ENCODE assay signal across 12 cellular contexts in the genomic region with DNA sequence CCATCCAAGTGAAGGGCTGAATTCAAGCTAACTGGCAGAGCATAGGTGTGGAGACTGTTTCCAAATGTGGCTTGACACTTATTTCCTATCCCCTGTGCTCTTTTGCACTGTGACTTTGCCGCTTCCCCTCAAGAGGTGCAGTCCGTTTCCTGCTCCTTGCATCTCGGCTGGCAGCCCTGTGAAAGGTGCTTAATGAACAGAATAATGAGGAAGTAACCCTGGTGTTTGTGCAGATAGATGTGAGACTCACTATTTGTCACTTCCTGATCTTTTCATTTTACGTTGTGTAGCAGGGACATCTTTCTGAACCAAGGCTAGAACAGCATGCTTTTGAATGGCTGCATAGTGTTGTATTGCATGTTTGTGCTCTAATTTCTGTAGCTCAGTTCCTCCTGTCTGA.
A peak's percentile ranks its signal among the peaks of the same experiment; 100 is the strongest.
DNase-seq lines count a peak whose midpoint lies in the region; ATAC-seq and TF ChIP-seq lines count a peak whose summit lies in the region.
"Had no signal": no experiment of that assay in that cellular context is flagged by ENCODE, and none has a peak within 500 bp of the region (broad histone marks: within the 10 kb centered on the region; RNA-seq: fewer than 3 reads in every experiment).

No MANE protein-coding gene starts in this region.

- POLR2A ChIA-PET in activated CD8-positive, alpha-beta T cell treated with anti-CD3 and anti-CD28 coated beads for 36 hours (lab: Charles Lee): no interaction called here

- peak overlapping the region; percentile 26 for H3K27ac Mint-ChIP-seq in activated naive CD8-positive, alpha-beta T cell treated with anti-CD3 and anti-CD28 coated beads for 36 hours
- H3K27ac Mint-ChIP-seq in activated naive CD8-positive, alpha-beta T cell treated with anti-CD3 and anti-CD28 coated beads, Interleukin-2, amount 50 U/mL, for 24 hours: no peak overlapping the region
- peak overlapping the region; percentile 35 for H3K27ac Mint-ChIP-seq in activated CD8-positive, alpha-beta T cell treated with anti-CD3 and anti-CD28 coated beads for 36 hours
- no peak overlapping the region for H3K27ac Mint-ChIP-seq in Calu3 (ENCODE audit: unreplicated experiment)

- H3K27me3 Mint-ChIP-seq in activated naive CD8-positive, alpha-beta T cell treated with anti-CD3 and anti-CD28 coated beads for 36 hours: no peaks in the 10 kb centered on the region
- H3K27me3 Mint-ChIP-seq in activated naive CD8-positive, alpha-beta T cell treated with anti-CD3 and anti-CD28 coated beads, Interleukin-2, amount 50 U/mL, for 24 hours: no peaks in the 10 kb centered on the region
- H3K27me3 Mint-ChIP-seq in activated CD8-positive, alpha-beta T cell treated with anti-CD3 and anti-CD28 coated beads for 36 hours: no peaks in the 10 kb centered on the region
- no peaks in the 10 kb centered on the region for H3K27me3 Mint-ChIP-seq in Calu3 (ENCODE audit: unreplicated experiment)

- no peak for TF ChIP-seq CTCF in HL-60 (IDR thresholded peaks at IDR 0.05; ENCODE audit: insufficient read depth, low read length)
- TF ChIP-seq CTCF in activated CD8-positive, alpha-beta T cell treated with anti-CD3 and anti-CD28 coated beads for 36 hours (IDR thresholded peaks at IDR 0.05): no peak
- TF ChIP-seq CTCF in Calu3 (IDR thresholded peaks at IDR 0.05; ENCODE audit: unreplicated experiment): no peak
- TF ChIP-seq CTCF in MM.1S (IDR thresholded peaks at IDR 0.05; ENCODE audit: low read length): no peak

- no peak for ATAC-seq in activated naive CD8-positive, alpha-beta T cell treated with anti-CD3 and anti-CD28 coated beads, Interleukin-2, amount 50 U/mL, for 24 hours
- peak; percentile 42 for ATAC-seq in activated CD8-positive, alpha-beta T cell treated with anti-CD3 and anti-CD28 coated beads for 36 hours

- H4K20me1 ChIP-seq in MM.1S (ENCODE audit: insufficient read depth, low read length): no peaks in the 10 kb centered on the region

- H3K4me2 ChIP-seq in MM.1S (ENCODE audit: low read depth, low read length): no peak overlapping the region

- peaks cover 40% of the 10 kb centered on the region for H3K36me3 Mint-ChIP-seq in activated naive CD8-positive, alpha-beta T cell treated with anti-CD3 and anti-CD28 coated beads for 36 hours
- peaks cover 59% of the 10 kb centered on the region for H3K36me3 Mint-ChIP-seq in activated naive CD8-positive, alpha-beta T cell treated with anti-CD3 and anti-CD28 coated beads, Interleukin-2, amount 50 U/mL, for 24 hours (ENCODE audit: low read depth)
- peaks cover 55% of the 10 kb centered on the region for H3K36me3 Mint-ChIP-seq in activated CD8-positive, alpha-beta T cell treated with anti-CD3 and anti-CD28 coated beads for 36 hours (ENCODE audit: low read depth)
- H3K36me3 Mint-ChIP-seq in Calu3 (ENCODE audit: insufficient read depth, unreplicated experiment): peaks cover 44% of the 10 kb centered on the region

- no peaks in the 10 kb centered on the region for H3K9me3 ChIP-seq in MM.1S (replicated peaks; ENCODE audit: insufficient read depth, low read length)
- H3K9me3 ChIP-seq: BE2C, transverse colon had no signal

- peaks cover 13% of the 10 kb centered on the region for H3K36me3 ChIP-seq in MM.1S (replicated peaks; ENCODE audit: insufficient read depth, low read length)

- H2AFZ ChIP-seq in MM.1S (ENCODE audit: low read length): no peak overlapping the region

- DNase-seq in activated naive CD8-positive, alpha-beta T cell treated with anti-CD3 and anti-CD28 coated beads for 36 hours: no peak
- no peak for DNase-seq in activated naive CD8-positive, alpha-beta T cell treated with anti-CD3 and anti-CD28 coated beads, Interleukin-2, amount 50 U/mL, for 24 hours
- DNase-seq in HL-60 (ENCODE audit: low read depth in 1 of 2, low spot score in 1 of 2): peak; percentile 47 to 89
- DNase-seq in activated CD8-positive, alpha-beta T cell treated with anti-CD3 and anti-CD28 coated beads for 36 hours: no peak
- no peak for DNase-seq in Calu3
- no peak for DNase-seq in MM.1S
- no peak for DNase-seq in NCI-H2227 treated with DMSO at 0.1 percent for 48 hours (lab: John Stamatoyannopoulos, UW)
- no peak for DNase-seq in putamen (ENCODE audit: low spot score)
- DNase-seq: aorta, BE2C, midbrain, transverse colon had no signal

- H3K27ac ChIP-seq in HL-60 (replicated peaks) (0 out of 2 replicates have a peak overlapping the region, but pooled peaks have one; percentile 0), MM.1S (ENCODE audit: low read length) (no peak overlapping the region)
- H3K27ac ChIP-seq: transverse colon had no signal

- no peaks in the 10 kb centered on the region for H3F3A ChIP-seq in MM.1S (ENCODE audit: insufficient read depth, low read length)

- H3K9ac ChIP-seq in MM.1S (ENCODE audit: low read length): no peak overlapping the region

- no peaks in the 10 kb centered on the region for H3K4me1 ChIP-seq in MM.1S (ENCODE audit: low read length)
- H3K4me1 ChIP-seq: BE2C, transverse colon had no signal

- no peak overlapping the region for H3K4me3 ChIP-seq in HL-60 (replicated peaks; ENCODE audit: insufficient read depth, low read length)
- H3K4me3 ChIP-seq in MM.1S (ENCODE audit: low read length): no peak overlapping the region
- H3K4me3 ChIP-seq: transverse colon had no signal

- H3K4me1 Mint-ChIP-seq in activated naive CD8-positive, alpha-beta T cell treated with anti-CD3 and anti-CD28 coated beads for 36 hours: peaks cover 7% of the 10 kb centered on the region
- peaks cover 9% of the 10 kb centered on the region for H3K4me1 Mint-ChIP-seq in activated naive CD8-positive, alpha-beta T cell treated with anti-CD3 and anti-CD28 coated beads, Interleukin-2, amount 50 U/mL, for 24 hours
- H3K4me1 Mint-ChIP-seq in activated CD8-positive, alpha-beta T cell treated with anti-CD3 and anti-CD28 coated beads for 36 hours (ENCODE audit: low read depth): peaks cover 9% of the 10 kb centered on the region
- no peaks in the 10 kb centered on the region for H3K4me1 Mint-ChIP-seq in Calu3 (ENCODE audit: low read depth, unreplicated experiment)

- H3K27me3 ChIP-seq in HL-60 (ENCODE audit: insufficient read depth, poor library complexity, severe bottlenecking) (no peaks in the 10 kb centered on the region), MM.1S (replicated peaks; ENCODE audit: insufficient read depth, low read length) (no peaks in the 10 kb centered on the region)
- H3K27me3 ChIP-seq: BE2C, transverse colon had no signal

- no peaks in the 10 kb centered on the region for H3K9me2 ChIP-seq in MM.1S (replicated peaks; ENCODE audit: insufficient read depth, low read length)

- CTCF ChIA-PET in activated CD8-positive, alpha-beta T cell treated with anti-CD3 and anti-CD28 coated beads for 36 hours (lab: Charles Lee): interaction anchor here (1.2 kb wide), 2 partner anchors 12 to 24 kb away, joined by 3 read pairs; no protein-coding TSS in a partner anchor
- CTCF ChIA-PET in Calu3 (lab: Charles Lee): no interaction called here

- H3K9me3 Mint-ChIP-seq in activated naive CD8-positive, alpha-beta T cell treated with anti-CD3 and anti-CD28 coated beads for 36 hours: no peaks in the 10 kb centered on the region
- no peaks in the 10 kb centered on the region for H3K9me3 Mint-ChIP-seq in activated naive CD8-positive, alpha-beta T cell treated with anti-CD3 and anti-CD28 coated beads, Interleukin-2, amount 50 U/mL, for 24 hours
- H3K9me3 Mint-ChIP-seq in activated CD8-positive, alpha-beta T cell treated with anti-CD3 and anti-CD28 coated beads for 36 hours: no peaks in the 10 kb centered on the region
- H3K9me3 Mint-ChIP-seq in Calu3 (ENCODE audit: low read depth, unreplicated experiment): no peaks in the 10 kb centered on the region

- BruUV-seq in Calu3 (replicated peaks; lab: Mats Ljungman, UMichigan): no TSS peak

- no peaks in the 10 kb centered on the region for H3K79me2 ChIP-seq in MM.1S (ENCODE audit: low read length)

- no peak overlapping the region for H3K4me3 Mint-ChIP-seq in activated naive CD8-positive, alpha-beta T cell treated with anti-CD3 and anti-CD28 coated beads for 36 hours
- H3K4me3 Mint-ChIP-seq in activated naive CD8-positive, alpha-beta T cell treated with anti-CD3 and anti-CD28 coated beads, Interleukin-2, amount 50 U/mL, for 24 hours: no peak overlapping the region
- H3K4me3 Mint-ChIP-seq in activated CD8-positive, alpha-beta T cell treated with anti-CD3 and anti-CD28 coated beads for 36 hours: no peak overlapping the region
- no peak overlapping the region for H3K4me3 Mint-ChIP-seq in Calu3 (ENCODE audit: low read depth, unreplicated experiment)

- intact Hi-C loops in activated CD8-positive, alpha-beta T cell treated with anti-CD3 and anti-CD28 coated beads for 36 hours (cut with micrococcal nuclease): no loop called here
- intact Hi-C loops in Calu3 (cut with micrococcal nuclease; ENCODE audit: unreplicated experiment): no loop called here

Comparison
In these comparisons a context has a peak if more than half of its experiments do, and no peak if none do; other contexts are left out.
1. H3K27ac Mint-ChIP-seq: peak in activated naive CD8-positive, alpha-beta T cell treated with anti-CD3 and anti-CD28 coated beads for 36 hours (single experiment) and activated CD8-positive, alpha-beta T cell treated with anti-CD3 and anti-CD28 coated beads for 36 hours (single experiment); none in activated naive CD8-positive, alpha-beta T cell treated with anti-CD3 and anti-CD28 coated beads, Interleukin-2, amount 50 U/mL, for 24 hours (single experiment) and Calu3 (single experiment).
2. DNase-seq: peak in HL-60 (2 of 2); none in activated naive CD8-positive, alpha-beta T cell treated with anti-CD3 and anti-CD28 coated beads for 36 hours (single experiment), activated naive CD8-positive, alpha-beta T cell treated with anti-CD3 and anti-CD28 coated beads, Interleukin-2, amount 50 U/mL, for 24 hours (single experiment), activated CD8-positive, alpha-beta T cell treated with anti-CD3 and anti-CD28 coated beads for 36 hours (single experiment), Calu3 (single experiment), MM.1S (single experiment), NCI-H2227 treated with DMSO at 0.1 percent for 48 hours (single experiment) and putamen (single experiment).